In genomic region chr12:114013601-114014345, GRCh38 we compare ENCODE assay signal across 11 cellular contexts. TPM values are rescaled to one million over a fixed set of nuclear protein-coding genes. Genes with fewer than 3 reads are reported as not detected.
DNase-seq lines count a peak whose midpoint lies in the region; ATAC-seq and TF ChIP-seq lines count a peak whose summit lies in the region.
"Had no signal": no experiment of that assay in that cellular context is flagged by ENCODE, and none has a peak within 500 bp of the region (broad histone marks: within the 10 kb centered on the region; RNA-seq: fewer than 3 reads in every experiment).

No MANE protein-coding gene starts in this region.

- DNase-seq in AG10803 (ENCODE audit: low read depth) (peak; percentile 54), H4 (ENCODE audit: low spot score) (peak; percentile 23), NCI-H774 (lab: John Stamatoyannopoulos, UW) (peak; percentile 62), fibroblast of mammary gland (ENCODE audit: low read depth) (peak; percentile 73), NCI-H2196 treated with DMSO at 0.1 percent for 48 hours (lab: John Stamatoyannopoulos, UW; ENCODE audit: unreplicated experiment) (no peak)
- DNase-seq: activated naive CD4-positive, alpha-beta T cell treated with Interleukin-2 at 50 U/mL for 16 hours; hypothalamus had no signal

- H3K4me3 ChIP-seq in AG10803 (ENCODE audit: low read length) (no peak overlapping the region), fibroblast of mammary gland (ENCODE audit: control insufficient read depth, low read depth, low read length) (no peak overlapping the region)
- H3K4me3 ChIP-seq: skin epidermis had no signal

- ATAC-seq in GM18867 (IDR thresholded peaks at IDR 0.05; ENCODE audit: unreplicated experiment) (no peak), GM19467 (IDR thresholded peaks at IDR 0.05; ENCODE audit: unreplicated experiment) (no peak), HG02678 (IDR thresholded peaks at IDR 0.05; ENCODE audit: unreplicated experiment) (no peak)

- peak; percentile 64 for TF ChIP-seq CTCF in AG10803 (conservative IDR thresholded peaks at IDR 0.05; ENCODE audit: low read length)
- TF ChIP-seq CTCF in fibroblast of mammary gland (conservative IDR thresholded peaks at IDR 0.05; ENCODE audit: control insufficient read depth, insufficient read depth, low read depth, low read length): peak; percentile 42

RNA-seq across cellular contexts. Expression of gene RBM19, which starts 47.6 kb away (rescaled TPM):
- total RNA-seq in H4 (2014; rRNA removed; shearing (Covaris generic)): 9.5 and 10.8 TPM in 2 replicates
